27 cellular contexts compared by ENCODE assay signal in genomic region chr3:42964286-42964685, GRCh38. TPM values are rescaled to one million over a fixed set of nuclear protein-coding genes. Genes with fewer than 3 reads are reported as not detected.
"Had no signal": no experiment of that assay in that cellular context is flagged by ENCODE, and none has a peak within 500 bp of the region (broad histone marks: within the 10 kb centered on the region; RNA-seq: fewer than 3 reads in every experiment).

No MANE protein-coding gene starts in this region.

- H3K4me3 ChIP-seq: K562 had no signal

- ATAC-seq: HepG2, K562 had no signal

- H3K9me3 ChIP-seq: SK-N-SH had no signal

- DNase-seq: IMR-90, MV-4-11, NCI-H1048, NCI-H1105, NCI-H1417, NCI-H1436 treated with DMSO at 0.1 percent for 48 hours, NCI-H1694, NCI-H187 treated with DMSO at 0.1 percent for 48 hours, NCI-H2029 treated with DMSO at 0.1 percent for 48 hours, NCI-H2171 treated with DMSO at 0.1 percent for 48 hours, NCI-H345, NCI-H446 treated with DMSO at 0.1 percent for 48 hours, NCI-H510A treated with DMSO at 0.1 percent for 48 hours, NCI-H526, NCI-H82, Right ventricle myocardium superior, RPMI8226, SIG-M5, SK-N-SH, SW 1271 had no signal

- H3K27ac ChIP-seq: KMS-11 had no signal

RNA-seq across cellular contexts. Expression of gene GASK1A, which starts 14.8 kb away (rescaled TPM):
- total RNA-seq: HepG2, HT1080, LHCN-M2, MCF 10A, SK-MEL-5 had no signal
- polyA plus RNA-seq: HepG2, SK-N-SH had no signal

RNA-seq across cellular contexts. Expression of gene ZNF662, which starts 58.3 kb away (rescaled TPM):
- total RNA-seq: HepG2, HT1080, MCF 10A, SK-MEL-5 had no signal
- polyA plus RNA-seq: HepG2 had no signal
